Comparison of ENCODE assay signal across 9 cellular contexts in genomic region chr1:89855413-89856123, GRCh38. TPM values are rescaled to one million over a fixed set of nuclear protein-coding genes. Genes with fewer than 3 reads are reported as not detected.
A peak's percentile ranks its signal among the peaks of the same experiment; 100 is the strongest.
DNase-seq lines count a peak whose midpoint lies in the region; ATAC-seq, FAIRE-seq and TF ChIP-seq lines count a peak whose summit lies in the region.
"Had no signal": no experiment of that assay in that cellular context is flagged by ENCODE, and none has a peak within 500 bp of the region (broad histone marks: within the 10 kb centered on the region; RNA-seq: fewer than 3 reads in every experiment).

No MANE protein-coding gene starts in this region.

- dilution Hi-C loops in endothelial cell of umbilical vein (cut with MboI; ENCODE audit: extremely low pct_ligation_motif_present, low sequenced_read_pairs) = no loop called here

- no peak for TF ChIP-seq CTCF in endothelial cell of umbilical vein (IDR thresholded peaks at IDR 0.05; ENCODE audit: extremely low read depth in 1 of 2, insufficient read depth in 1 of 2, low read depth in 1 of 2, low read length in 2 of 2)

- peak overlapping the region; percentile 5 for H3K9ac ChIP-seq in endothelial cell of umbilical vein (replicated peaks; ENCODE audit: extremely low read depth, insufficient read depth, low read length)

- H3K4me2 ChIP-seq in endothelial cell of umbilical vein (ENCODE audit: insufficient read depth, low read length) = peak overlapping the region; percentile 79

- H3K79me2 ChIP-seq in endothelial cell of umbilical vein (ENCODE audit: control insufficient read depth, insufficient read depth, low read length) = peaks cover 21% of the 10 kb centered on the region

- peaks cover 27% of the 10 kb centered on the region for H3K4me1 ChIP-seq in CD8-positive, alpha-beta memory T cell (ENCODE audit: insufficient read depth, low read length)
- H3K4me1 ChIP-seq in endothelial cell of umbilical vein (ENCODE audit: control insufficient read depth, extremely low read depth, insufficient read depth, low read length) = peaks cover 17% of the 10 kb centered on the region

- no TSS peak for BruUV-seq in endothelial cell of umbilical vein (replicated peaks; lab: Mats Ljungman, UMichigan)

- H3K27ac ChIP-seq in CD8-positive, alpha-beta memory T cell (ENCODE audit: low read depth, low read length) = peak overlapping the region; percentile 17
- H3K27ac ChIP-seq in endothelial cell of umbilical vein (ENCODE audit: insufficient read depth, low read depth, low read length) = peak overlapping the region; percentile 41
- H3K27ac ChIP-seq: cardiac muscle cell had no signal

- POLR2A ChIA-PET in CD8-positive, alpha-beta memory T cell (lab: Charles Lee) = interaction anchor here (1.6 kb wide), 1 partner anchor 13 kb away, joined by 6 read pairs; no protein-coding TSS in a partner anchor
- POLR2A ChIA-PET in endothelial cell of umbilical vein (lab: Charles Lee) = no interaction called here

- peaks cover 6 to 16% (median 14%) of the 10 kb centered on the region in 3 donors for H3K4me1 Mint-ChIP-seq in CD8-positive, alpha-beta memory T cell

- no peaks in the 10 kb centered on the region for H3K9me3 ChIP-seq in CD8-positive, alpha-beta memory T cell (ENCODE audit: low read length)
- H3K9me3 ChIP-seq in endothelial cell of umbilical vein (replicated peaks; ENCODE audit: control insufficient read depth, insufficient read depth, low read length) = no peaks in the 10 kb centered on the region

- H3K36me3 Mint-ChIP-seq in CD8-positive, alpha-beta memory T cell = peaks cover 0 to 19% (median 14%) of the 10 kb centered on the region in 3 donors

- H3K27me3 Mint-ChIP-seq in CD8-positive, alpha-beta memory T cell = no peaks in the 10 kb centered on the region

- H3K36me3 ChIP-seq in CD8-positive, alpha-beta memory T cell (ENCODE audit: insufficient read depth, low read length) = no peaks in the 10 kb centered on the region
- peaks cover 0 to 2% of the 10 kb centered on the region in 2 experiments for H3K36me3 ChIP-seq in endothelial cell of umbilical vein (ENCODE audit: control insufficient read depth in 2 of 2, extremely low read depth in 1 of 2, insufficient read depth in 2 of 2, low read length in 2 of 2)
- H3K36me3 ChIP-seq: cardiac muscle cell had no signal

- H3K4me3 Mint-ChIP-seq in CD8-positive, alpha-beta memory T cell = peak overlapping the region in 5 of 7 donors; percentile 5 to 77 (median 72)

- FAIRE-seq in endothelial cell of umbilical vein (lab: Jason Lieb, UNC) = peak; percentile 66

- H3K9me1 ChIP-seq in endothelial cell of umbilical vein (replicated peaks; ENCODE audit: control insufficient read depth, extremely low read depth, insufficient read depth, low read length) = no peaks in the 10 kb centered on the region

- intact Hi-C loops in endothelial cell of umbilical vein (cut with micrococcal nuclease) = no loop called here

- no peak overlapping the region for H3K4me3 ChIP-seq in CD8-positive, alpha-beta memory T cell (ENCODE audit: low read length)
- H3K4me3 ChIP-seq in endothelial cell of umbilical vein (replicated peaks in 1 of 3; ENCODE audit: insufficient read depth in 1 of 3, low read depth in 1 of 3, low read length in 3 of 3) = no peak overlapping the region
- H3K4me3 ChIP-seq: cardiac muscle cell had no signal

- H3K27ac Mint-ChIP-seq in CD8-positive, alpha-beta memory T cell = peak overlapping the region in 1 of 8 donors; percentile 8

- H3K27me3 ChIP-seq in CD8-positive, alpha-beta memory T cell (ENCODE audit: insufficient read depth, low read length, poor library complexity, severe bottlenecking) = no peaks in the 10 kb centered on the region
- H3K27me3 ChIP-seq in endothelial cell of umbilical vein (ENCODE audit: control insufficient read depth in 2 of 2, insufficient read depth in 2 of 2, low read length in 2 of 2) = no peaks in the 10 kb centered on the region
- H3K27me3 ChIP-seq: cardiac muscle cell had no signal

- no peaks in the 10 kb centered on the region for H3K9me3 Mint-ChIP-seq in CD8-positive, alpha-beta memory T cell

- CTCF ChIA-PET in CD8-positive, alpha-beta memory T cell (lab: Charles Lee) = interaction anchor here (2.1 kb wide), 1 partner anchor 12 kb away, joined by 10 read pairs; no protein-coding TSS in a partner anchor
- CTCF ChIA-PET in endothelial cell of umbilical vein (lab: Charles Lee) = interaction anchor here (1.7 to 2.1 kb wide), 2 partner anchors 9 to 12 kb away, joined by 5 to 8 read pairs; no protein-coding TSS in a partner anchor

- ATAC-seq in GM21367 (IDR thresholded peaks at IDR 0.05; ENCODE audit: unreplicated experiment) (peak; percentile 75), HG03575 (IDR thresholded peaks at IDR 0.05; ENCODE audit: extremely low read depth, insufficient number of reproducible peaks, low FRiP score, unreplicated experiment) (peak; percentile 84)

- H2AFZ ChIP-seq in endothelial cell of umbilical vein (ENCODE audit: low read depth, low read length) = no peak overlapping the region

- H4K20me1 ChIP-seq in endothelial cell of umbilical vein (replicated peaks; ENCODE audit: control insufficient read depth, extremely low read depth, insufficient read depth, low read length) = no peaks in the 10 kb centered on the region

- no peak for TF ChIP-seq POLR2A in endothelial cell of umbilical vein (IDR thresholded peaks at IDR 0.05; ENCODE audit: low read depth, low read length)

- DNase-seq in CD8-positive, alpha-beta memory T cell = peak in 2 of 5 donors; percentile 68 to 73
- DNase-seq in endothelial cell of umbilical vein (ENCODE audit: low read depth, low spot score) = peak; percentile 60
- DNase-seq in NCI-H748 treated with DMSO at 0.1 percent for 48 hours (lab: John Stamatoyannopoulos, UW) = no peak
- DNase-seq in activated gamma-delta T cell treated with Interleukin-2 at 50 U/mL for 16 hours = no peak
- DNase-seq in NCI-H1436 treated with DMSO at 0.1 percent for 48 hours (lab: John Stamatoyannopoulos, UW) = no peak
- DNase-seq in effector CD4-positive, alpha-beta T cell = no peak

TF ChIP-seq in endothelial cell of umbilical vein, 7 proteins besides CTCF, POLR2A, EP300 and RAD21:
- no peak for TF ChIP-seq FOS (IDR thresholded peaks at IDR 0.05; ENCODE audit: borderline replicate concordance, insufficient read depth, low read length)
- TF ChIP-seq MAX (IDR thresholded peaks at IDR 0.05; ENCODE audit: insufficient read depth, insufficient read length) = no peak
- TF ChIP-seq GATA2 (IDR thresholded peaks at IDR 0.05; ENCODE audit: insufficient read depth, insufficient read length, low read depth, low read length) = no peak
- no peak for TF ChIP-seq JUN (IDR thresholded peaks at IDR 0.05; ENCODE audit: borderline replicate concordance, insufficient read depth, insufficient read length, low read depth)
- no peak for TF ChIP-seq POLR2AphosphoS5 (IDR thresholded peaks at IDR 0.05; ENCODE audit: insufficient read depth, low read depth, low read length)
- TF ChIP-seq EZH2 (IDR thresholded peaks at IDR 0.05; ENCODE audit: borderline replicate concordance, low read depth, low read length, severe bottlenecking) = no peak
- TF ChIP-seq MYC (IDR thresholded peaks at IDR 0.05; ENCODE audit: low read depth, low read length) = no peak
TF ChIP-seq in endothelial cell of umbilical vein: peak in this region for 0.

RNA-seq across cellular contexts. Expression of gene LRRC8D, which starts 34.7 kb away (rescaled TPM):
- total RNA-seq in CD8-positive, alpha-beta memory T cell = 10 to 100 TPM; 39.0 to 41.9 TPM
- polyA plus RNA-seq in CD8-positive, alpha-beta memory T cell = 56.3 TPM
- 23.6 and 37.7 TPM in 2 replicates for total RNA-seq in endothelial cell of umbilical vein
- 31.9 and 32.2 TPM in 2 replicates for polyA plus RNA-seq in endothelial cell of umbilical vein
- polyA plus RNA-seq in endothelial cell of umbilical vein (2011; cell fraction: cytosol; rRNA removed) = 36.1 and 36.9 TPM in 2 replicates
- polyA plus RNA-seq in endothelial cell of umbilical vein (2011; cell fraction: nucleus; rRNA removed) = 26.1 and 28.4 TPM in 2 replicates
- 25.2 and 33.0 TPM in 2 replicates for polyA plus RNA-seq in endothelial cell of umbilical vein (2012)
- polyA minus RNA-seq in endothelial cell of umbilical vein = 46.6 and 60.9 TPM in 2 replicates
- polyA minus RNA-seq in endothelial cell of umbilical vein (2011; cell fraction: cytosol; rRNA and poly(A)+ RNA removed) = 47.9 TPM
- polyA minus RNA-seq in endothelial cell of umbilical vein (2011; cell fraction: nucleus; rRNA and poly(A)+ RNA removed) = 21.2 and 26.6 TPM in 2 replicates
